ENCODE assay signal across 8 cellular contexts in genomic region chr2:240556553-240557100, GRCh38. TPM values are rescaled to one million over a fixed set of nuclear protein-coding genes. Genes with fewer than 3 reads are reported as not detected.
A peak's percentile ranks its signal among the peaks of the same experiment; 100 is the strongest.
DNase-seq lines count a peak whose midpoint lies in the region; ATAC-seq and TF ChIP-seq lines count a peak whose summit lies in the region.

No MANE protein-coding gene starts in this region.

- BruUV-seq in MCF 10A (replicated peaks; lab: Mats Ljungman, UMichigan), result no TSS peak

- no peaks in the 10 kb centered on the region; the same call in 1 of the 2 replicates for H3K36me3 ChIP-seq in H7 (replicated peaks; ENCODE audit: control insufficient read depth, insufficient read depth, low read length)
- H3K36me3 ChIP-seq in upper lobe of right lung, result peaks cover 7% of the 10 kb centered on the region

- H3K27me3 Mint-ChIP-seq in MCF 10A (ENCODE audit: insufficient read depth, unreplicated experiment), result no peaks in the 10 kb centered on the region

- intact Hi-C loops in MCF 10A (cut with micrococcal nuclease) (no loop called here), upper lobe of right lung (cut with DNase I) (no loop called here)

- H3K9me3 ChIP-seq in upper lobe of right lung, result no peaks in the 10 kb centered on the region

- peaks cover 21% of the 10 kb centered on the region for H3K4me1 Mint-ChIP-seq in MCF 10A (ENCODE audit: insufficient read depth, unreplicated experiment)

- CTCF ChIA-PET in MCF 10A (lab: Yijun Ruan, JAX), result interaction anchor here (1.0 kb wide), 1 partner anchor 31 kb away, joined by 3 read pairs; no protein-coding TSS in a partner anchor

- TF ChIP-seq CTCF in MCF 10A (IDR thresholded peaks at IDR 0.05; ENCODE audit: unreplicated experiment) (peak; percentile 48), upper lobe of right lung (IDR thresholded peaks at IDR 0.05) (peak; percentile 45)

- H3K4me3 ChIP-seq in H7 (ENCODE audit: insufficient read depth, low read depth, low read length), result no peak overlapping the region
- no peak overlapping the region for H3K4me3 ChIP-seq in upper lobe of right lung

- peaks cover 33% of the 10 kb centered on the region for H3K4me1 ChIP-seq in upper lobe of right lung

- peak overlapping the region; percentile 69 for H3K4me3 Mint-ChIP-seq in MCF 10A (ENCODE audit: unreplicated experiment)

- POLR2A ChIA-PET in MCF 10A (lab: Yijun Ruan, JAX), result interaction anchor here (6.1 kb wide), 1 partner anchor 23 kb away, joined by 87 read pairs; no protein-coding TSS in a partner anchor

- DNase-seq in Ammon's horn (ENCODE audit: low spot score) (peak; percentile 69), H7 (peak; percentile 90), T-helper 22 cell (ENCODE audit: low read depth) (peak; percentile 42), MCF 10A (ENCODE audit: unreplicated experiment) (peak; percentile 67), lung microvascular endothelial cell (ENCODE audit: low read depth in 2 of 2) (peak; percentile 62 to 74), upper lobe of right lung (peak; percentile 78), NCI-H1092 (lab: John Stamatoyannopoulos, UW) (no peak)

- H3K9me3 Mint-ChIP-seq in MCF 10A (ENCODE audit: unreplicated experiment), result no peaks in the 10 kb centered on the region

- peaks cover 28% of the 10 kb centered on the region for H3K36me3 Mint-ChIP-seq in MCF 10A (ENCODE audit: insufficient read depth, unreplicated experiment)

- peaks cover 20% of the 10 kb centered on the region for H3K27me3 ChIP-seq in H7 (ENCODE audit: control insufficient read depth, insufficient read depth, low read length)
- no peaks in the 10 kb centered on the region for H3K27me3 ChIP-seq in upper lobe of right lung

- peak overlapping the region; percentile 79 for H3K27ac Mint-ChIP-seq in MCF 10A (ENCODE audit: low read depth, unreplicated experiment)

- no peak overlapping the region for H3K27ac ChIP-seq in upper lobe of right lung

- no peak for ATAC-seq in upper lobe of right lung
- ATAC-seq in HG02571 (IDR thresholded peaks at IDR 0.05; ENCODE audit: unreplicated experiment), result no peak

RNA-seq across cellular contexts. Expression of gene ANKMY1, which starts 1.2 kb away (rescaled TPM):
- total RNA-seq in H7 (2014; rRNA removed; shearing (Covaris generic)), result 3.6 and 8.9 TPM in 2 replicates
- total RNA-seq in MCF 10A (2022), result 19.5 and 22.2 TPM in 2 replicates
- 3.5 and 6.0 TPM in 2 replicates for total RNA-seq in lung microvascular endothelial cell
- 19.3 TPM for total RNA-seq in upper lobe of right lung

RNA-seq across cellular contexts. Expression of gene DUSP28, which starts 3.5 kb away (rescaled TPM):
- 2.4 and 2.5 TPM in 2 replicates for total RNA-seq in H7 (2014; rRNA removed; shearing (Covaris generic))
- total RNA-seq in MCF 10A (2022) (3.8 and 5.2 TPM in 2 replicates), lung microvascular endothelial cell (2.0 and 2.2 TPM in 2 replicates), upper lobe of right lung (5.3 TPM)

RNA-seq across cellular contexts. Expression of gene RNPEPL1, which starts 11.7 kb away (rescaled TPM):
- total RNA-seq in H7 (2014; rRNA removed; shearing (Covaris generic)), result 10.3 and 15.2 TPM in 2 replicates
- total RNA-seq in MCF 10A (2022), result 31.5 and 33.7 TPM in 2 replicates
- total RNA-seq in lung microvascular endothelial cell, result 16.6 and 19.8 TPM in 2 replicates
- 88.6 TPM for total RNA-seq in upper lobe of right lung

RNA-seq across cellular contexts. Expression of gene CAPN10, which starts 29.9 kb away (rescaled TPM):
- total RNA-seq in H7 (2014; rRNA removed; shearing (Covaris generic)), result 66.5 and 69.0 TPM in 2 replicates
- 27.6 and 35.2 TPM in 2 replicates for total RNA-seq in MCF 10A (2022)
- 15.7 and 31.2 TPM in 2 replicates for total RNA-seq in lung microvascular endothelial cell
- 31.8 TPM for total RNA-seq in upper lobe of right lung
